In the genomic region with DNA sequence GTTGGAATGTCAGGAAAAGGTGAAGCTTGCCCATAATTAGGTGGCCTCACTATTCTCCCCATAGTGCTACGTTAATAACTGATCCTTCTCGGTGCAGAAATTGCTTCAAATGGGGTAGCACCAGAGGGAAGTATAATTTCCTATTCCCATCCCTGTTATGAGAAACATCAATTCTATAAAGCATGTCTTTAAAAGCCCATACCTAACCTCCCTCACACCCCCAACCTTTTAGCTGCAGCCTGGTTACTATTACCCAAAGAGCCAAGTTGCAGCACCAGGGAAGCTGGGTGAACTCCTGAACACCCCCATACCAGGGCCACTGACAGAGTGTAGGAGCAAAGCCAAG, we compare ENCODE assay signal across 26 cellular contexts. TPM values are rescaled to one million over a fixed set of nuclear protein-coding genes. Genes with fewer than 3 reads are reported as not detected.
DNase-seq lines count a peak whose midpoint lies in the region; ATAC-seq and TF ChIP-seq lines count a peak whose summit lies in the region.
"Had no signal": no experiment of that assay in that cellular context is flagged by ENCODE, and none has a peak within 500 bp of the region (broad histone marks: within the 10 kb centered on the region; RNA-seq: fewer than 3 reads in every experiment).

No MANE protein-coding gene starts in this region.

- H2BK20ac ChIP-seq in H9 (ENCODE audit: low read depth, low read length, poor library complexity, severe bottlenecking): no peak overlapping the region

- intact Hi-C loops in activated CD4-positive, alpha-beta T cell treated with anti-CD3 and anti-CD28 coated beads for 36 hours (cut with DNase I, micrococcal nuclease): no loop called here

- peak overlapping the region; percentile 36 for H3K27ac ChIP-seq in epithelial cell of prostate
- H3K27ac ChIP-seq in stomach smooth muscle (ENCODE audit: low read length): peak overlapping the region; percentile 11
- H3K27ac ChIP-seq in H9 (ENCODE audit: insufficient read length, low read depth, low read length): no peak overlapping the region
- H3K27ac ChIP-seq: BLaER1 treated with 17β-estradiol and CSF1 and Interleukin-3, amounts not matched to agents 10 nM and 100 nM; KMS-11 had no signal

- H4K20me1 ChIP-seq in H9 (ENCODE audit: control insufficient read depth, insufficient read depth, insufficient read length): no peaks in the 10 kb centered on the region

- no peak overlapping the region for H4K5ac ChIP-seq in H9 (ENCODE audit: insufficient read length, low read depth, low read length)

- H3K23me2 ChIP-seq in H9 (ENCODE audit: insufficient read length, low read depth, low read length, poor library complexity, severe bottlenecking): no peaks in the 10 kb centered on the region

- CTCF ChIA-PET in activated CD4-positive, alpha-beta T cell treated with anti-CD3 and anti-CD28 coated beads for 36 hours (lab: Charles Lee): interaction anchor here (0.7 to 6.7 kb wide), 6 partner anchors 9 to 247 kb away, joined by 3 to 66 read pairs (median 4); a partner anchor contains a TSS

- no peak overlapping the region for H2AFZ ChIP-seq in H9 (ENCODE audit: low read length)

- H3K18ac ChIP-seq in H9 (ENCODE audit: insufficient read length, low read depth, low read length): no peak overlapping the region

- no peaks in the 10 kb centered on the region for H3K27me3 Mint-ChIP-seq in activated CD4-positive, alpha-beta T cell treated with anti-CD3 and anti-CD28 coated beads for 36 hours
- H3K27me3 Mint-ChIP-seq in memory B cell (no peaks in the 10 kb centered on the region), H9 (ENCODE audit: low read depth) (peaks cover 4% of the 10 kb centered on the region)

- POLR2A ChIA-PET in activated CD4-positive, alpha-beta T cell treated with anti-CD3 and anti-CD28 coated beads for 36 hours (lab: Charles Lee): no interaction called here

- no peak overlapping the region for H2BK15ac ChIP-seq in H9 (ENCODE audit: low read depth, low read length)

- H4K8ac ChIP-seq in H9 (replicated peaks; ENCODE audit: insufficient read length, low read depth, low read length): no peak overlapping the region

- no peak overlapping the region for H2AK5ac ChIP-seq in H9 (ENCODE audit: insufficient read length, low read length)

- no peak overlapping the region for H3K4ac ChIP-seq in H9 (ENCODE audit: low read depth, low read length)

- H3T11ph ChIP-seq in H9 (ENCODE audit: low read length): no peak overlapping the region

- ATAC-seq in activated CD4-positive, alpha-beta T cell treated with anti-CD3 and anti-CD28 coated beads for 36 hours: no peak
- ATAC-seq in memory B cell (ENCODE audit: low read depth): no peak
- no peak for ATAC-seq in GM18909 (IDR thresholded peaks at IDR 0.05; ENCODE audit: poor library complexity, unreplicated experiment)
- ATAC-seq: CD8-positive, alpha-beta T cell; HCT116 had no signal

- H3K27me3 ChIP-seq in stomach smooth muscle (ENCODE audit: control insufficient read depth in 1 of 2, insufficient read depth in 2 of 2, low read length in 2 of 2): no peaks in the 10 kb centered on the region
- no peaks in the 10 kb centered on the region for H3K27me3 ChIP-seq in H9 (ENCODE audit: insufficient read depth, low read length)
- H3K27me3 ChIP-seq: BLaER1 treated with 17β-estradiol and CSF1 and Interleukin-3, amounts not matched to agents 10 nM and 100 nM had no signal

- no peaks in the 10 kb centered on the region for H3K79me1 ChIP-seq in H9 (ENCODE audit: insufficient read depth, low read depth, low read length, poor library complexity, severe bottlenecking)

- H2BK120ac ChIP-seq in H9 (ENCODE audit: low read depth, low read length, poor library complexity, severe bottlenecking): no peak overlapping the region

- peaks cover 57 to 64% of the 10 kb centered on the region in 2 donors for H3K36me3 ChIP-seq in stomach smooth muscle (ENCODE audit: control insufficient read depth in 2 of 2, insufficient read depth in 2 of 2, low read length in 2 of 2)

- H3K9me3 Mint-ChIP-seq in activated CD4-positive, alpha-beta T cell treated with anti-CD3 and anti-CD28 coated beads for 36 hours (ENCODE audit: low read depth): no peaks in the 10 kb centered on the region
- H3K9me3 Mint-ChIP-seq in memory B cell: no peaks in the 10 kb centered on the region
- no peaks in the 10 kb centered on the region for H3K9me3 Mint-ChIP-seq in H9
- H3K9me3 Mint-ChIP-seq: CD8-positive, alpha-beta T cell had no signal

- no peak overlapping the region for H2BK5ac ChIP-seq in H9 (ENCODE audit: insufficient read length, low read length)

- H3K79me2 ChIP-seq in H9 (ENCODE audit: insufficient read depth, low read length): no peaks in the 10 kb centered on the region

- H3K56ac ChIP-seq in H9 (ENCODE audit: insufficient read length, low read depth, low read length): no peak overlapping the region

- no peak overlapping the region for H2BK12ac ChIP-seq in H9 (ENCODE audit: insufficient read length, low read depth, low read length)

- no peak overlapping the region for H3K4me3 ChIP-seq in stomach smooth muscle (ENCODE audit: low read length in 2 of 2)
- H3K4me3 ChIP-seq: BLaER1 treated with 17β-estradiol and CSF1 and Interleukin-3, amounts not matched to agents 10 nM and 100 nM had no signal

- no peak overlapping the region for H4K91ac ChIP-seq in H9 (ENCODE audit: insufficient read length, low read depth, low read length)

- no peak for TF ChIP-seq CTCF in H9 (conservative IDR thresholded peaks at IDR 0.05)

- H3K9me3 ChIP-seq in stomach smooth muscle (ENCODE audit: control insufficient read depth in 2 of 2, low read length in 2 of 2): no peaks in the 10 kb centered on the region
- no peaks in the 10 kb centered on the region for H3K9me3 ChIP-seq in H9 (ENCODE audit: control insufficient read depth, low read depth, low read length)
- H3K9me3 ChIP-seq: BLaER1 treated with 17β-estradiol and CSF1 and Interleukin-3, amounts not matched to agents 10 nM and 100 nM had no signal

- H3K23ac ChIP-seq in H9 (ENCODE audit: insufficient read length, low read depth, low read length): no peak overlapping the region

- no peak overlapping the region for H3K4me2 ChIP-seq in H9 (ENCODE audit: insufficient read depth, insufficient read length, low read length)
- H3K4me2 ChIP-seq: BLaER1 treated with 17β-estradiol and CSF1 and Interleukin-3, amounts not matched to agents 10 nM and 100 nM; KMS-11 had no signal

- DNase-seq in activated CD4-positive, alpha-beta T cell treated with anti-CD3 and anti-CD28 coated beads for 36 hours: no peak
- DNase-seq in activated CD4-positive, alpha-beta T cell treated with anti-CD3 and anti-CD28 coated beads, Interleukin-2, amount 50 U/mL, for 4 hours: no peak
- DNase-seq in epithelial cell of prostate (ENCODE audit: low read depth, low spot score): no peak
- no peak for DNase-seq in memory B cell (ENCODE audit: low spot score in 2 of 2)
- DNase-seq in DMS79 treated with DMSO at 0.1 percent for 48 hours (lab: John Stamatoyannopoulos, UW): no peak
- no peak for DNase-seq in H9
- DNase-seq: 8988T; CD8-positive, alpha-beta T cell; GOT3; IMR-90; MV-4-11; NCI-H1105 treated with DMSO at 0.1 percent for 48 hours; NCI-H1694 treated with DMSO at 0.1 percent for 48 hours; NCI-H2081 treated with DMSO at 0.1 percent for 48 hours; NCI-H2171 treated with DMSO at 0.1 percent for 48 hours; NCI-H446; NCI-H526; OCI-M1; RPMI8226; SHP77 had no signal

- H3K36me3 Mint-ChIP-seq in activated CD4-positive, alpha-beta T cell treated with anti-CD3 and anti-CD28 coated beads for 36 hours (ENCODE audit: low read depth): peaks cover 62% of the 10 kb centered on the region
- H3K36me3 Mint-ChIP-seq in memory B cell (peaks cover 31% of the 10 kb centered on the region), H9 (ENCODE audit: insufficient read depth in 1 of 3, low read depth in 3 of 3) (peaks cover 39 to 76% (median 61%) of the 10 kb centered on the region in 3 experiments)

- no CpG with 5 or more reads among the region's 2 CpGs for WGBS in H9 (ENCODE audit: extremely low coverage, insufficient read length, low lambda C conversion rate)

- peaks cover 7% of the 10 kb centered on the region for H3K4me1 ChIP-seq in stomach smooth muscle (ENCODE audit: control insufficient read depth, insufficient read depth, low read length)
- H3K4me1 ChIP-seq in H9 (ENCODE audit: insufficient read depth, low read length): no peaks in the 10 kb centered on the region

- H3K27ac Mint-ChIP-seq in activated CD4-positive, alpha-beta T cell treated with anti-CD3 and anti-CD28 coated beads for 36 hours: peak overlapping the region; percentile 55
- H3K27ac Mint-ChIP-seq in memory B cell: peak overlapping the region; percentile 24
- no peak overlapping the region; a peak in 1 of 7 replicates for H3K27ac Mint-ChIP-seq in H9
- H3K27ac Mint-ChIP-seq: CD8-positive, alpha-beta T cell had no signal

- no peak overlapping the region for H3K14ac ChIP-seq in H9 (ENCODE audit: insufficient read depth, low read length)

- H3K4me3 Mint-ChIP-seq in activated CD4-positive, alpha-beta T cell treated with anti-CD3 and anti-CD28 coated beads for 36 hours: no peak overlapping the region
- H3K4me3 Mint-ChIP-seq in memory B cell (no peak overlapping the region), H9 (no peak overlapping the region)
- H3K4me3 Mint-ChIP-seq: CD8-positive, alpha-beta T cell had no signal

- H3K9ac ChIP-seq in stomach smooth muscle (ENCODE audit: low read length in 2 of 2) (peak overlapping the region in 1 of 2 donors; percentile 13), H9 (ENCODE audit: extremely low read depth, insufficient read length, low read length) (no peak overlapping the region)
- H3K9ac ChIP-seq: BLaER1 treated with 17β-estradiol and CSF1 and Interleukin-3, amounts not matched to agents 10 nM and 100 nM; KMS-11 had no signal

- H3K4me1 Mint-ChIP-seq in activated CD4-positive, alpha-beta T cell treated with anti-CD3 and anti-CD28 coated beads for 36 hours: peaks cover 7% of the 10 kb centered on the region
- peaks cover 5% of the 10 kb centered on the region for H3K4me1 Mint-ChIP-seq in memory B cell
- H3K4me1 Mint-ChIP-seq in H9: peaks cover 11 to 15% of the 10 kb centered on the region in 2 experiments

RNA-seq across cellular contexts. Expression of a gene that starts 15.2 kb away (rescaled TPM):
- 10 to 100 TPM; 61.6 to 68.6 TPM for total RNA-seq in activated CD4-positive, alpha-beta T cell treated with anti-CD3 and anti-CD28 coated beads for 36 hours
- total RNA-seq in H9 (2021): 77.2 and 79.0 TPM in 2 replicates

RNA-seq across cellular contexts. Expression of a gene that starts 20.7 kb away (rescaled TPM):
- under 1 TPM; 0.33 to 0.48 TPM for total RNA-seq in activated CD4-positive, alpha-beta T cell treated with anti-CD3 and anti-CD28 coated beads for 36 hours
- 1.2 and 1.4 TPM in 2 replicates for total RNA-seq in H9 (2021)
- total RNA-seq: G401 had no signal

RNA-seq across cellular contexts. Expression of a gene that starts 25.5 kb away (rescaled TPM):
- total RNA-seq in activated CD4-positive, alpha-beta T cell treated with anti-CD3 and anti-CD28 coated beads for 36 hours: 100 to 1,000 TPM; 121 to 151 TPM
- total RNA-seq in H9 (2021): 141 and 147 TPM in 2 replicates

RNA-seq across cellular contexts. Expression of a gene that starts 32.2 kb away (rescaled TPM):
- total RNA-seq in activated CD4-positive, alpha-beta T cell treated with anti-CD3 and anti-CD28 coated beads for 36 hours: 10 to 100 TPM; 36.3 to 41.8 TPM
- total RNA-seq in H9 (2021): 12.7 and 13.3 TPM in 2 replicates

RNA-seq across cellular contexts. Expression of a gene that starts 53.2 kb away (rescaled TPM):
- 10 to 100 TPM; 62.5 to 84.4 TPM for total RNA-seq in activated CD4-positive, alpha-beta T cell treated with anti-CD3 and anti-CD28 coated beads for 36 hours
- 62.7 and 66.3 TPM in 2 replicates for total RNA-seq in H9 (2021)

Comparison
In these comparisons a context has a peak if more than half of its experiments do, and no peak if none do; other contexts are left out.
1. H3K27ac Mint-ChIP-seq: peak in activated CD4-positive, alpha-beta T cell treated with anti-CD3 and anti-CD28 coated beads for 36 hours (single experiment) and memory B cell (single experiment); none in H9 (0 of 3).